Comparison of ENCODE assay signal across 9 cellular contexts in the genomic region with DNA sequence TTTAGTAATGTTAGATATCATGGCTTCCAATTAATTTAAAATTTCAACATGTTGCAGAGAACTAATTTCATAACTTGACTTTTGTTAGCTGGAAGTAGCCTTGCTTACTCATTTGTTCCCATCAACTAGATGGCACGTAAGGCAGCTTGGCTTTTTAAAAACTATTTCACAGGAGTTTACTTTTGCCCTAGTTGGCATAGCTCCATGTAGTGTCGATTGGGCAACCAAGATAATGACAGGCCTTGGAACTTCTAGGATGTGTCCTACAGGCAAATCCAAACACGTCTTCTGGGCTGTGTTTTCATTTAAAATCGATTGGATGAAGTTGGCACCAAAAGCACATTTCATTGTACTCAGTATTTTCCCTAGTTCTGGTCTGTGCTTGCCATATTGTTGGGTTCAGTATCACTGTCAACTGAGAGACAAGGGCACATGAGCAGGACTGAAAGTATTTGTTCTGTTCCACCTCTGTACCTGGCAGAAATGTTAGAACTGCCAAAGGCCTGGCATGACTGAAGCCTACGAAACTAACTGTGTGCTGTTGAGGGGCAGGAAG. TPM values are rescaled to one million over a fixed set of nuclear protein-coding genes. Genes with fewer than 3 reads are reported as not detected.
DNase-seq lines count a peak whose midpoint lies in the region; ATAC-seq and TF ChIP-seq lines count a peak whose summit lies in the region.
"Had no signal": no experiment of that assay in that cellular context is flagged by ENCODE, and none has a peak within 500 bp of the region (broad histone marks: within the 10 kb centered on the region; RNA-seq: fewer than 3 reads in every experiment).

No MANE protein-coding gene starts in this region.

- H3K23ac ChIP-seq in H9 (ENCODE audit: insufficient read length, low read depth, low read length) = no peak overlapping the region

- no peak overlapping the region for H2BK15ac ChIP-seq in H9 (ENCODE audit: low read depth, low read length)

- no peak overlapping the region for H4K8ac ChIP-seq in H9 (replicated peaks; ENCODE audit: insufficient read length, low read depth, low read length)

- H3K18ac ChIP-seq in H9 (ENCODE audit: insufficient read length, low read depth, low read length) = no peak overlapping the region

- peaks cover 2 to 14% (median 8%) of the 10 kb centered on the region in 3 experiments; a peak in 5 of 7 replicates for H3K36me3 Mint-ChIP-seq in H9 (ENCODE audit: insufficient read depth in 1 of 3, low read depth in 3 of 3)

- H3K56ac ChIP-seq in H9 (ENCODE audit: insufficient read length, low read depth, low read length) = no peak overlapping the region

- H4K91ac ChIP-seq in H9 (ENCODE audit: insufficient read length, low read depth, low read length) = no peak overlapping the region

- H3K27ac ChIP-seq in adrenal gland (peak overlapping the region; percentile 28 to 92 (median 59)), thyroid gland (peak overlapping the region; percentile 88 to 95 (median 94)), H9 (ENCODE audit: insufficient read length, low read depth, low read length) (no peak overlapping the region)

- H3K4me2 ChIP-seq in H9 (ENCODE audit: insufficient read depth, insufficient read length, low read length) = no peak overlapping the region

- no peak overlapping the region for H3K14ac ChIP-seq in H9 (ENCODE audit: insufficient read depth, low read length)

- H2BK120ac ChIP-seq in H9 (ENCODE audit: low read depth, low read length, poor library complexity, severe bottlenecking) = no peak overlapping the region

- WGBS in adrenal gland, 4 donors = 11 to 20% (median 19%) methylated on average over 5 of the region's 5 CpGs
- whole genome bisulfite sequencing in thyroid gland, 2 donors = 6 to 10% methylated on average over 5 of the region's 5 CpGs
- WGBS in H9 (ENCODE audit: extremely low coverage, insufficient read length, low lambda C conversion rate) = no CpG with 5 or more reads among the region's 5 CpGs

- DNase-seq in HUDEP-2 (lab: John Stamatoyannopoulos, UW; ENCODE audit: unreplicated experiment in 76 of 76) (peak in 62 of 76 experiments; percentile 3 to 83 (median 41)), adrenal gland (peak; percentile 78 to 95 (median 90)), hepatic stellate cell (ENCODE audit: low spot score) (peak; percentile 35), thyroid gland (peak; percentile 71 to 72), H9 (no peak), activated gamma-delta T cell treated with Interleukin-2 at 50 U/mL for 16 hours (no peak)

- H3K4me1 ChIP-seq in adrenal gland (replicated peaks in 1 of 2) (peaks cover 12 to 50% of the 10 kb centered on the region in 2 donors), thyroid gland (peaks cover 26 to 41% of the 10 kb centered on the region in 2 donors), H9 (ENCODE audit: insufficient read depth, low read length) (no peaks in the 10 kb centered on the region)

- H4K20me1 ChIP-seq in H9 (ENCODE audit: control insufficient read depth, insufficient read depth, insufficient read length) = no peaks in the 10 kb centered on the region

- TF ChIP-seq CTCF in adrenal gland (IDR thresholded peaks at IDR 0.05) = peak in 2 of 6 experiments; percentile 15 to 23
- TF ChIP-seq CTCF in thyroid gland (IDR thresholded peaks at IDR 0.05) = no peak
- no peak for TF ChIP-seq CTCF in H9 (conservative IDR thresholded peaks at IDR 0.05)

- H2BK5ac ChIP-seq in H9 (ENCODE audit: insufficient read length, low read length) = no peak overlapping the region

- TF ChIP-seq POLR2A in adrenal gland (IDR thresholded peaks at IDR 0.05) (no peak), thyroid gland (IDR thresholded peaks at IDR 0.05) (peak in 1 of 2 donors; percentile 45)

- intact Hi-C loops in adrenal gland (cut with DNase I) (no loop called here), thyroid gland (cut with DNase I) (no loop called here)

- no peaks in the 10 kb centered on the region for H3K79me2 ChIP-seq in H9 (ENCODE audit: insufficient read depth, low read length)

- no peaks in the 10 kb centered on the region for H3K27me3 Mint-ChIP-seq in H9 (ENCODE audit: low read depth)

- H3K4me3 Mint-ChIP-seq in H9 = no peak overlapping the region
- H3K4me3 Mint-ChIP-seq: T-helper 1 cell treated with Interleukin-12 subunit alpha and Interleukin-12 subunit beta and Interleukin-4 antibody, amounts not matched to agents 30 μg/mL and 1 μg/mL, for 36 hours had no signal

- H2BK20ac ChIP-seq in H9 (ENCODE audit: low read depth, low read length, poor library complexity, severe bottlenecking) = no peak overlapping the region

- no peak overlapping the region for H3K9ac ChIP-seq in H9 (ENCODE audit: extremely low read depth, insufficient read length, low read length)

- H3K4ac ChIP-seq in H9 (ENCODE audit: low read depth, low read length) = no peak overlapping the region

- no peaks in the 10 kb centered on the region for H3K4me1 Mint-ChIP-seq in H9

- ATAC-seq in GM19452 (IDR thresholded peaks at IDR 0.05; ENCODE audit: unreplicated experiment) (no peak), HG03175 (IDR thresholded peaks at IDR 0.05; ENCODE audit: unreplicated experiment) (no peak)

- H2AK5ac ChIP-seq in H9 (ENCODE audit: insufficient read length, low read length) = no peak overlapping the region

- H3T11ph ChIP-seq in H9 (ENCODE audit: low read length) = no peak overlapping the region

- H3K27ac Mint-ChIP-seq in H9 = no peak overlapping the region
- H3K27ac Mint-ChIP-seq: T-helper 1 cell treated with Interleukin-12 subunit alpha and Interleukin-12 subunit beta and Interleukin-4 antibody, amounts not matched to agents 30 μg/mL and 1 μg/mL, for 36 hours had no signal

- H3K79me1 ChIP-seq in H9 (ENCODE audit: insufficient read depth, low read depth, low read length, poor library complexity, severe bottlenecking) = no peaks in the 10 kb centered on the region

- H3K9me3 Mint-ChIP-seq in H9 = no peaks in the 10 kb centered on the region
- H3K9me3 Mint-ChIP-seq: T-helper 1 cell treated with Interleukin-12 subunit alpha and Interleukin-12 subunit beta and Interleukin-4 antibody, amounts not matched to agents 30 μg/mL and 1 μg/mL, for 36 hours had no signal

- H2BK12ac ChIP-seq in H9 (ENCODE audit: insufficient read length, low read depth, low read length) = no peak overlapping the region

- no peaks in the 10 kb centered on the region for H3K23me2 ChIP-seq in H9 (ENCODE audit: insufficient read length, low read depth, low read length, poor library complexity, severe bottlenecking)

- H3K4me3 ChIP-seq in adrenal gland (no peak overlapping the region), thyroid gland (replicated peaks in 1 of 3) (no peak overlapping the region)

- no peaks in the 10 kb centered on the region for H3K27me3 ChIP-seq in adrenal gland
- H3K27me3 ChIP-seq in thyroid gland = no peaks in the 10 kb centered on the region
- H3K27me3 ChIP-seq in H9 (ENCODE audit: insufficient read depth, low read length) = no peaks in the 10 kb centered on the region

- H3K36me3 ChIP-seq in adrenal gland (replicated peaks in 1 of 2) = peaks cover 0 to 26% of the 10 kb centered on the region in 2 donors
- H3K36me3 ChIP-seq in thyroid gland = peaks cover 12 to 18% of the 10 kb centered on the region in 2 donors

- no peak overlapping the region for H2AFZ ChIP-seq in H9 (ENCODE audit: low read length)

- no peak overlapping the region for H4K5ac ChIP-seq in H9 (ENCODE audit: insufficient read length, low read depth, low read length)

- H3K9me3 ChIP-seq in adrenal gland (replicated peaks in 1 of 3) = no peaks in the 10 kb centered on the region
- no peaks in the 10 kb centered on the region for H3K9me3 ChIP-seq in thyroid gland
- no peaks in the 10 kb centered on the region for H3K9me3 ChIP-seq in H9 (ENCODE audit: control insufficient read depth, low read depth, low read length)

RNA-seq across cellular contexts. Expression of a gene that starts 29.4 kb away (rescaled TPM):
- total RNA-seq in adrenal gland = 100 to 1,000 TPM; 304 to 496 (median 388) TPM
- polyA plus RNA-seq in adrenal gland = 100 to 1,000 TPM in 2 of 3 donors, 10 to 100 TPM in 1; 69.6 to 420 (median 112) TPM
- 100 to 1,000 TPM; 127 to 200 (median 184) TPM for total RNA-seq in thyroid gland
- 41.3 and 44.2 TPM in 2 replicates for total RNA-seq in H9 (2021)

RNA-seq across cellular contexts. Expression of a gene that starts 29.7 kb away (rescaled TPM):
- 100 to 1,000 TPM; 154 to 252 (median 210) TPM for total RNA-seq in adrenal gland
- polyA plus RNA-seq in adrenal gland = 100 to 1,000 TPM in 1 of 3 donors, 10 to 100 TPM in 2; 43.8 to 309 (median 57.5) TPM
- 100 to 1,000 TPM; 113 to 149 (median 140) TPM for total RNA-seq in thyroid gland
- 111 and 112 TPM in 2 replicates for total RNA-seq in H9 (2021)

Comparison
In these comparisons a context has a peak if more than half of its experiments do, and no peak if none do; other contexts are left out.
1. DNase-seq: peak in HUDEP-2 (62 of 76), adrenal gland (7 of 7), hepatic stellate cell (single experiment) and thyroid gland (2 of 2); none in H9 (single experiment) and activated gamma-delta T cell treated with Interleukin-2 at 50 U/mL for 16 hours (single experiment).